8 cellular contexts compared by ENCODE assay signal in genomic region chr4:121951570-121952110, GRCh38. TPM values are rescaled to one million over a fixed set of nuclear protein-coding genes. Genes with fewer than 3 reads are reported as not detected.
DNase-seq lines count a peak whose midpoint lies in the region; ATAC-seq and TF ChIP-seq lines count a peak whose summit lies in the region.

TSS of gene TRPC3 (minus strand) at chr4:121952060. CDS start at chr4:121951680, 380 bp downstream.

- H3K4me3 ChIP-seq in astrocyte of the spinal cord (ENCODE audit: low read depth, low read length) (peak within 1 kb of the TSS; percentile 57), iPS-15b (ENCODE audit: low read depth, low read length) (peak within 1 kb of the TSS; percentile 76), skeletal muscle tissue (ENCODE audit: low read length in 3 of 3) (peak within 1 kb of the TSS; percentile 51 to 72 (median 68))

- no peak for TF ChIP-seq CTCF in GM13977 (IDR thresholded peaks at IDR 0.05; ENCODE audit: extremely low read depth, insufficient read depth, missing control alignments)
- TF ChIP-seq CTCF in astrocyte of the spinal cord (IDR thresholded peaks at IDR 0.05; ENCODE audit: low read depth, low read length), result no peak

- H3K4me1 ChIP-seq in iPS-15b (ENCODE audit: control insufficient read depth, insufficient read depth, low read length) (peaks cover 5% of the 10 kb centered on the region), skeletal muscle tissue (ENCODE audit: control insufficient read depth in 3 of 3, insufficient read depth in 3 of 3, low read length in 3 of 3) (peaks cover 7 to 12% (median 11%) of the 10 kb centered on the region in 3 donors)

- peak; percentile 51 for ATAC-seq in HG02759 (IDR thresholded peaks at IDR 0.05; ENCODE audit: unreplicated experiment)

- H3K27ac ChIP-seq in skeletal muscle tissue (ENCODE audit: low read depth, low read length), result no peak within 1 kb of the TSS

- no peaks in the 10 kb centered on the region for H3K9me3 ChIP-seq in iPS-15b (ENCODE audit: control insufficient read depth, insufficient read depth, low read length)
- no peaks in the 10 kb centered on the region for H3K9me3 ChIP-seq in skeletal muscle tissue (ENCODE audit: control insufficient read depth in 3 of 3, low read length in 3 of 3)

- DNase-seq in GM13977 (ENCODE audit: low spot score), result peak; percentile 58
- DNase-seq in SK-N-DZ (ENCODE audit: low spot score), result peak; percentile 4
- DNase-seq in astrocyte of the spinal cord (ENCODE audit: low read depth, low spot score), result peak; percentile 6
- DNase-seq in SW 1271 (lab: John Stamatoyannopoulos, UW), result no peak
- DNase-seq in HuH-7.5 (ENCODE audit: low spot score), result no peak

- in situ Hi-C loops in GM13977 (cut with MboI; ENCODE audit: low pct_unique_long_range_greater_than_20kb, low sequenced_read_pairs, unreplicated experiment), result no loop called here
- in situ Hi-C loops in astrocyte of the spinal cord (cut with HindIII; ENCODE audit: low sequenced_read_pairs), result no loop called here

- H3K27me3 ChIP-seq in iPS-15b (ENCODE audit: control insufficient read depth, insufficient read depth, low read length) (peaks cover 71% of the 10 kb centered on the region), skeletal muscle tissue (ENCODE audit: control insufficient read depth in 3 of 3, insufficient read depth in 3 of 3, low read length in 3 of 3) (peaks cover 22 to 29% (median 22%) of the 10 kb centered on the region in 3 donors)

- H3K9ac ChIP-seq in iPS-15b (ENCODE audit: low read depth, low read length) (peak within 1 kb of the TSS; percentile 60), skeletal muscle tissue (ENCODE audit: low read depth in 1 of 3, low read length in 3 of 3) (peak within 1 kb of the TSS in 1 of 3 donors; percentile 63)

- H3K36me3 ChIP-seq in iPS-15b (ENCODE audit: control insufficient read depth, insufficient read depth, low read length), result no peaks in the 10 kb centered on the region
- no peaks in the 10 kb centered on the region for H3K36me3 ChIP-seq in skeletal muscle tissue (ENCODE audit: control insufficient read depth in 3 of 3, insufficient read depth in 3 of 3, low read length in 3 of 3)

RNA-seq across cellular contexts. Expression of gene TRPC3, which starts in this region (rescaled TPM):
- 0.07 TPM in 1 of 2 replicates, not detected in the other for polyA plus RNA-seq in SK-N-DZ (2014; cell fraction: cytosol; rRNA removed)
- 0.03 and 0.09 TPM in 2 replicates for polyA plus RNA-seq in SK-N-DZ (2014; cell fraction: nucleus; rRNA removed)
- 0.52 TPM for total RNA-seq in skeletal muscle tissue

Comparison
In these comparisons a context has a peak if more than half of its experiments do, and no peak if none do; other contexts are left out.
1. DNase-seq: peak in GM13977 (single experiment), SK-N-DZ (single experiment) and astrocyte of the spinal cord (single experiment); none in SW 1271 (0 of 2) and HuH-7.5 (single experiment).
2. Peak in every context shown above with its lines, with median percentiles within 50 percentile points of each other: H3K4me3 ChIP-seq.